ENCODE assay signal across 1 cellular context in the genomic region with DNA sequence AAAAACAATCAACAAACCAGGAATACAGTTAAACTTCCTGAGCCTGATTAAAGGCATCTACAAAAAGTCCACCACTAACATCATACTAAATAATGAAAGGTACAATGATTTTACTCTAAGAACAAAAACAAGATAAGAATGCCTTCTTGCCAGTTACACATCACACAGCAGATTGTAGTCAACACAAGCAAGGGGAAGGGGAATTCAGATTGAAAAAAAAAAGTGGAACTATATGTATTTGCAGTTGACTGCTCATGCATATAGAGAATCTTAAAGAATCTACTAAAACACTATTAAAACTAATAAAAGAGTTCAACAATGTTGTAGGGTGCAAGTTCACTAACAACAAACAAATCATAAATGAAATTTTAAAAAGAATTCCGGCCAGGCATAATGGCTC.
TF ChIP-seq lines count a peak whose summit lies in the region.

No MANE protein-coding gene starts in this region.

TF ChIP-seq in WTC11, 78 proteins besides CTCF, POLR2A, EP300 and RAD21 (continued from another document):
- TF ChIP-seq, protein P1, sequence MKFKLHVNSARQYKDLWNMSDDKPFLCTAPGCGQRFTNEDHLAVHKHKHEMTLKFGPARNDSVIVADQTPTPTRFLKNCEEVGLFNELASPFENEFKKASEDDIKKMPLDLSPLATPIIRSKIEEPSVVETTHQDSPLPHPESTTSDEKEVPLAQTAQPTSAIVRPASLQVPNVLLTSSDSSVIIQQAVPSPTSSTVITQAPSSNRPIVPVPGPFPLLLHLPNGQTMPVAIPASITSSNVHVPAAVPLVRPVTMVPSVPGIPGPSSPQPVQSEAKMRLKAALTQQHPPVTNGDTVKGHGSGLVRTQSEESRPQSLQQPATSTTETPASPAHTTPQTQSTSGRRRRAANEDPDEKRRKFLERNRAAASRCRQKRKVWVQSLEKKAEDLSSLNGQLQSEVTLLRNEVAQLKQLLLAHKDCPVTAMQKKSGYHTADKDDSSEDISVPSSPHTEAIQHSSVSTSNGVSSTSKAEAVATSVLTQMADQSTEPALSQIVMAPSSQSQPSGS (CRISPR knock-in tag; IDR thresholded peaks at IDR 0.05; ENCODE audit: borderline replicate concordance, low read depth) = no peak
- TF ChIP-seq ZNF138 (CRISPR knock-in tag; conservative IDR thresholded peaks at IDR 0.05) = no peak
- TF ChIP-seq, protein P2, sequence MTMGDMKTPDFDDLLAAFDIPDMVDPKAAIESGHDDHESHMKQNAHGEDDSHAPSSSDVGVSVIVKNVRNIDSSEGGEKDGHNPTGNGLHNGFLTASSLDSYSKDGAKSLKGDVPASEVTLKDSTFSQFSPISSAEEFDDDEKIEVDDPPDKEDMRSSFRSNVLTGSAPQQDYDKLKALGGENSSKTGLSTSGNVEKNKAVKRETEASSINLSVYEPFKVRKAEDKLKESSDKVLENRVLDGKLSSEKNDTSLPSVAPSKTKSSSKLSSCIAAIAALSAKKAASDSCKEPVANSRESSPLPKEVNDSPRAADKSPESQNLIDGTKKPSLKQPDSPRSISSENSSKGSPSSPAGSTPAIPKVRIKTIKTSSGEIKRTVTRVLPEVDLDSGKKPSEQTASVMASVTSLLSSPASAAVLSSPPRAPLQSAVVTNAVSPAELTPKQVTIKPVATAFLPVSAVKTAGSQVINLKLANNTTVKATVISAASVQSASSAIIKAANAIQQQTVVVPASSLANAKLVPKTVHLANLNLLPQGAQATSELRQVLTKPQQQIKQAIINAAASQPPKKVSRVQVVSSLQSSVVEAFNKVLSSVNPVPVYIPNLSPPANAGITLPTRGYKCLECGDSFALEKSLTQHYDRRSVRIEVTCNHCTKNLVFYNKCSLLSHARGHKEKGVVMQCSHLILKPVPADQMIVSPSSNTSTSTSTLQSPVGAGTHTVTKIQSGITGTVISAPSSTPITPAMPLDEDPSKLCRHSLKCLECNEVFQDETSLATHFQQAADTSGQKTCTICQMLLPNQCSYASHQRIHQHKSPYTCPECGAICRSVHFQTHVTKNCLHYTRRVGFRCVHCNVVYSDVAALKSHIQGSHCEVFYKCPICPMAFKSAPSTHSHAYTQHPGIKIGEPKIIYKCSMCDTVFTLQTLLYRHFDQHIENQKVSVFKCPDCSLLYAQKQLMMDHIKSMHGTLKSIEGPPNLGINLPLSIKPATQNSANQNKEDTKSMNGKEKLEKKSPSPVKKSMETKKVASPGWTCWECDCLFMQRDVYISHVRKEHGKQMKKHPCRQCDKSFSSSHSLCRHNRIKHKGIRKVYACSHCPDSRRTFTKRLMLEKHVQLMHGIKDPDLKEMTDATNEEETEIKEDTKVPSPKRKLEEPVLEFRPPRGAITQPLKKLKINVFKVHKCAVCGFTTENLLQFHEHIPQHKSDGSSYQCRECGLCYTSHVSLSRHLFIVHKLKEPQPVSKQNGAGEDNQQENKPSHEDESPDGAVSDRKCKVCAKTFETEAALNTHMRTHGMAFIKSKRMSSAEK (CRISPR knock-in tag; IDR thresholded peaks at IDR 0.05; ENCODE audit: borderline replicate concordance) = no peak
- TF ChIP-seq, protein P3, sequence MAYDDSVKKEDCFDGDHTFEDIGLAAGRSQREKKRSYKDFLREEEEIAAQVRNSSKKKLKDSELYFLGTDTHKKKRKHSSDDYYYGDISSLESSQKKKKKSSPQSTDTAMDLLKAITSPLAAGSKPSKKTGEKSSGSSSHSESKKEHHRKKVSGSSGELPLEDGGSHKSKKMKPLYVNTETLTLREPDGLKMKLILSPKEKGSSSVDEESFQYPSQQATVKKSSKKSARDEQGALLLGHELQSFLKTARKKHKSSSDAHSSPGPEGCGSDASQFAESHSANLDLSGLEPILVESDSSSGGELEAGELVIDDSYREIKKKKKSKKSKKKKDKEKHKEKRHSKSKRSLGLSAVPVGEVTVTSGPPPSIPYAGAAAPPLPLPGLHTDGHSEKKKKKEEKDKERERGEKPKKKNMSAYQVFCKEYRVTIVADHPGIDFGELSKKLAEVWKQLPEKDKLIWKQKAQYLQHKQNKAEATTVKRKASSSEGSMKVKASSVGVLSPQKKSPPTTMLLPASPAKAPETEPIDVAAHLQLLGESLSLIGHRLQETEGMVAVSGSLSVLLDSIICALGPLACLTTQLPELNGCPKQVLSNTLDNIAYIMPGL (CRISPR knock-in tag; IDR thresholded peaks at IDR 0.05) = no peak
- TF ChIP-seq, protein P4, sequence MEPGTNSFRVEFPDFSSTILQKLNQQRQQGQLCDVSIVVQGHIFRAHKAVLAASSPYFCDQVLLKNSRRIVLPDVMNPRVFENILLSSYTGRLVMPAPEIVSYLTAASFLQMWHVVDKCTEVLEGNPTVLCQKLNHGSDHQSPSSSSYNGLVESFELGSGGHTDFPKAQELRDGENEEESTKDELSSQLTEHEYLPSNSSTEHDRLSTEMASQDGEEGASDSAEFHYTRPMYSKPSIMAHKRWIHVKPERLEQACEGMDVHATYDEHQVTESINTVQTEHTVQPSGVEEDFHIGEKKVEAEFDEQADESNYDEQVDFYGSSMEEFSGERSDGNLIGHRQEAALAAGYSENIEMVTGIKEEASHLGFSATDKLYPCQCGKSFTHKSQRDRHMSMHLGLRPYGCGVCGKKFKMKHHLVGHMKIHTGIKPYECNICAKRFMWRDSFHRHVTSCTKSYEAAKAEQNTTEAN (CRISPR knock-in tag; IDR thresholded peaks at IDR 0.05) = no peak
- TF ChIP-seq, protein P5, sequence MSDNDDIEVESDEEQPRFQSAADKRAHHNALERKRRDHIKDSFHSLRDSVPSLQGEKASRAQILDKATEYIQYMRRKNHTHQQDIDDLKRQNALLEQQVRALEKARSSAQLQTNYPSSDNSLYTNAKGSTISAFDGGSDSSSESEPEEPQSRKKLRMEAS (CRISPR knock-in tag; IDR thresholded peaks at IDR 0.05) = no peak
- TF ChIP-seq, protein P6, sequence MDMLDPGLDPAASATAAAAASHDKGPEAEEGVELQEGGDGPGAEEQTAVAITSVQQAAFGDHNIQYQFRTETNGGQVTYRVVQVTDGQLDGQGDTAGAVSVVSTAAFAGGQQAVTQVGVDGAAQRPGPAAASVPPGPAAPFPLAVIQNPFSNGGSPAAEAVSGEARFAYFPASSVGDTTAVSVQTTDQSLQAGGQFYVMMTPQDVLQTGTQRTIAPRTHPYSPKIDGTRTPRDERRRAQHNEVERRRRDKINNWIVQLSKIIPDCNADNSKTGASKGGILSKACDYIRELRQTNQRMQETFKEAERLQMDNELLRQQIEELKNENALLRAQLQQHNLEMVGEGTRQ (CRISPR knock-in tag; IDR thresholded peaks at IDR 0.05) = no peak
- TF ChIP-seq, protein P7, sequence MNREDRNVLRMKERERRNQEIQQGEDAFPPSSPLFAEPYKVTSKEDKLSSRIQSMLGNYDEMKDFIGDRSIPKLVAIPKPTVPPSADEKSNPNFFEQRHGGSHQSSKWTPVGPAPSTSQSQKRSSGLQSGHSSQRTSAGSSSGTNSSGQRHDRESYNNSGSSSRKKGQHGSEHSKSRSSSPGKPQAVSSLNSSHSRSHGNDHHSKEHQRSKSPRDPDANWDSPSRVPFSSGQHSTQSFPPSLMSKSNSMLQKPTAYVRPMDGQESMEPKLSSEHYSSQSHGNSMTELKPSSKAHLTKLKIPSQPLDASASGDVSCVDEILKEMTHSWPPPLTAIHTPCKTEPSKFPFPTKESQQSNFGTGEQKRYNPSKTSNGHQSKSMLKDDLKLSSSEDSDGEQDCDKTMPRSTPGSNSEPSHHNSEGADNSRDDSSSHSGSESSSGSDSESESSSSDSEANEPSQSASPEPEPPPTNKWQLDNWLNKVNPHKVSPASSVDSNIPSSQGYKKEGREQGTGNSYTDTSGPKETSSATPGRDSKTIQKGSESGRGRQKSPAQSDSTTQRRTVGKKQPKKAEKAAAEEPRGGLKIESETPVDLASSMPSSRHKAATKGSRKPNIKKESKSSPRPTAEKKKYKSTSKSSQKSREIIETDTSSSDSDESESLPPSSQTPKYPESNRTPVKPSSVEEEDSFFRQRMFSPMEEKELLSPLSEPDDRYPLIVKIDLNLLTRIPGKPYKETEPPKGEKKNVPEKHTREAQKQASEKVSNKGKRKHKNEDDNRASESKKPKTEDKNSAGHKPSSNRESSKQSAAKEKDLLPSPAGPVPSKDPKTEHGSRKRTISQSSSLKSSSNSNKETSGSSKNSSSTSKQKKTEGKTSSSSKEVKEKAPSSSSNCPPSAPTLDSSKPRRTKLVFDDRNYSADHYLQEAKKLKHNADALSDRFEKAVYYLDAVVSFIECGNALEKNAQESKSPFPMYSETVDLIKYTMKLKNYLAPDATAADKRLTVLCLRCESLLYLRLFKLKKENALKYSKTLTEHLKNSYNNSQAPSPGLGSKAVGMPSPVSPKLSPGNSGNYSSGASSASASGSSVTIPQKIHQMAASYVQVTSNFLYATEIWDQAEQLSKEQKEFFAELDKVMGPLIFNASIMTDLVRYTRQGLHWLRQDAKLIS (CRISPR knock-in tag; IDR thresholded peaks at IDR 0.05; ENCODE audit: borderline replicate concordance) = no peak
- TF ChIP-seq, protein P8, sequence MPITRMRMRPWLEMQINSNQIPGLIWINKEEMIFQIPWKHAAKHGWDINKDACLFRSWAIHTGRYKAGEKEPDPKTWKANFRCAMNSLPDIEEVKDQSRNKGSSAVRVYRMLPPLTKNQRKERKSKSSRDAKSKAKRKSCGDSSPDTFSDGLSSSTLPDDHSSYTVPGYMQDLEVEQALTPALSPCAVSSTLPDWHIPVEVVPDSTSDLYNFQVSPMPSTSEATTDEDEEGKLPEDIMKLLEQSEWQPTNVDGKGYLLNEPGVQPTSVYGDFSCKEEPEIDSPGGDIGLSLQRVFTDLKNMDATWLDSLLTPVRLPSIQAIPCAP (CRISPR knock-in tag; IDR thresholded peaks at IDR 0.05) = no peak
- no peak for TF ChIP-seq ZNF232 (CRISPR knock-in tag; IDR thresholded peaks at IDR 0.05)
- TF ChIP-seq, protein P9, sequence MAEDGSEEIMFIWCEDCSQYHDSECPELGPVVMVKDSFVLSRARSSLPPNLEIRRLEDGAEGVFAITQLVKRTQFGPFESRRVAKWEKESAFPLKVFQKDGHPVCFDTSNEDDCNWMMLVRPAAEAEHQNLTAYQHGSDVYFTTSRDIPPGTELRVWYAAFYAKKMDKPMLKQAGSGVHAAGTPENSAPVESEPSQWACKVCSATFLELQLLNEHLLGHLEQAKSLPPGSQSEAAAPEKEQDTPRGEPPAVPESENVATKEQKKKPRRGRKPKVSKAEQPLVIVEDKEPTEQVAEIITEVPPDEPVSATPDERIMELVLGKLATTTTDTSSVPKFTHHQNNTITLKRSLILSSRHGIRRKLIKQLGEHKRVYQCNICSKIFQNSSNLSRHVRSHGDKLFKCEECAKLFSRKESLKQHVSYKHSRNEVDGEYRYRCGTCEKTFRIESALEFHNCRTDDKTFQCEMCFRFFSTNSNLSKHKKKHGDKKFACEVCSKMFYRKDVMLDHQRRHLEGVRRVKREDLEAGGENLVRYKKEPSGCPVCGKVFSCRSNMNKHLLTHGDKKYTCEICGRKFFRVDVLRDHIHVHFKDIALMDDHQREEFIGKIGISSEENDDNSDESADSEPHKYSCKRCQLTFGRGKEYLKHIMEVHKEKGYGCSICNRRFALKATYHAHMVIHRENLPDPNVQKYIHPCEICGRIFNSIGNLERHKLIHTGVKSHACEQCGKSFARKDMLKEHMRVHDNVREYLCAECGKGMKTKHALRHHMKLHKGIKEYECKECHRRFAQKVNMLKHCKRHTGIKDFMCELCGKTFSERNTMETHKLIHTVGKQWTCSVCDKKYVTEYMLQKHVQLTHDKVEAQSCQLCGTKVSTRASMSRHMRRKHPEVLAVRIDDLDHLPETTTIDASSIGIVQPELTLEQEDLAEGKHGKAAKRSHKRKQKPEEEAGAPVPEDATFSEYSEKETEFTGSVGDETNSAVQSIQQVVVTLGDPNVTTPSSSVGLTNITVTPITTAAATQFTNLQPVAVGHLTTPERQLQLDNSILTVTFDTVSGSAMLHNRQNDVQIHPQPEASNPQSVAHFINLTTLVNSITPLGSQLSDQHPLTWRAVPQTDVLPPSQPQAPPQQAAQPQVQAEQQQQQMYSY (CRISPR knock-in tag; IDR thresholded peaks at IDR 0.05) = no peak
- no peak for TF ChIP-seq NFE2L1 (CRISPR knock-in tag; IDR thresholded peaks at IDR 0.05)
- TF ChIP-seq, protein P10, sequence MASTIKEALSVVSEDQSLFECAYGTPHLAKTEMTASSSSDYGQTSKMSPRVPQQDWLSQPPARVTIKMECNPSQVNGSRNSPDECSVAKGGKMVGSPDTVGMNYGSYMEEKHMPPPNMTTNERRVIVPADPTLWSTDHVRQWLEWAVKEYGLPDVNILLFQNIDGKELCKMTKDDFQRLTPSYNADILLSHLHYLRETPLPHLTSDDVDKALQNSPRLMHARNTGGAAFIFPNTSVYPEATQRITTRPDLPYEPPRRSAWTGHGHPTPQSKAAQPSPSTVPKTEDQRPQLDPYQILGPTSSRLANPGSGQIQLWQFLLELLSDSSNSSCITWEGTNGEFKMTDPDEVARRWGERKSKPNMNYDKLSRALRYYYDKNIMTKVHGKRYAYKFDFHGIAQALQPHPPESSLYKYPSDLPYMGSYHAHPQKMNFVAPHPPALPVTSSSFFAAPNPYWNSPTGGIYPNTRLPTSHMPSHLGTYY (CRISPR knock-in tag; IDR thresholded peaks at IDR 0.05) = no peak
